1 cellular context compared by ENCODE assay signal in genomic region chr7:127638197-127638596, GRCh38.
A peak's percentile ranks its signal among the peaks of the same experiment; 100 is the strongest.
TF ChIP-seq lines count a peak whose summit lies in the region.

No MANE protein-coding gene starts in this region.

TF ChIP-seq in HepG2, 621 proteins besides CTCF, POLR2A, EP300 and RAD21:
- TF ChIP-seq ZNF629 (CRISPR knock-in tag; conservative IDR thresholded peaks at IDR 0.05) (peak; percentile 63), TEF (CRISPR knock-in tag; IDR thresholded peaks at IDR 0.05) (no peak), PHF5A (CRISPR knock-in tag; IDR thresholded peaks at IDR 0.05; ENCODE audit: low read depth, unreplicated experiment) (no peak)
- TF ChIP-seq, protein P1, sequence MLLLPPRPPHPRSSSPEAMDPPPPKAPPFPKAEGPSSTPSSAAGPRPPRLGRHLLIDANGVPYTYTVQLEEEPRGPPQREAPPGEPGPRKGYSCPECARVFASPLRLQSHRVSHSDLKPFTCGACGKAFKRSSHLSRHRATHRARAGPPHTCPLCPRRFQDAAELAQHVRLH (CRISPR knock-in tag; IDR thresholded peaks at IDR 0.05; ENCODE audit: borderline replicate concordance, low read depth), result no peak
TF ChIP-seq in HepG2: peak in this region for 1.
